Comparison of ENCODE assay signal across 17 cellular contexts in the genomic region with DNA sequence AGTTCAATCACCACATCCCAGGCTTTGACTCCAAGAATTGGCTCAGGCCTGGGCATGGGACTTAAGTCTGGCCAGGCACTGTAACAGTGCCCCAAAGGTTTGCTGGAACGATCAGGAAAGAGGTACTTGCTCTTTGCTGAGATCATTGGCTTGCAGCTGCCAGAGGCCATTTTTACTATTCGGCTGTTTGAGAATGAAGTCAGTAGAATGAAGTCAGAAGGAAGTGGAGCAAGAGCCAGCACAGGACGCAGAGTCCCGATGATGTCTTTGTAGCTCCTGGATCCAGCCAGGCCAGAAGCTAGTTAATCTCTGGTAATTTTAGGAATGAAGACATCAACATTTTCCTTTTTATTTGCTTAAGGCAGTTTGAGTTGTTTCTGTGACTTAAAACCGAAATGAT.
A peak's percentile ranks its signal among the peaks of the same experiment; 100 is the strongest.
DNase-seq lines count a peak whose midpoint lies in the region; ATAC-seq and TF ChIP-seq lines count a peak whose summit lies in the region.
"Had no signal": no experiment of that assay in that cellular context is flagged by ENCODE, and none has a peak within 500 bp of the region (broad histone marks: within the 10 kb centered on the region; RNA-seq: fewer than 3 reads in every experiment).

No MANE protein-coding gene starts in this region.

- no peaks in the 10 kb centered on the region for H4K20me1 ChIP-seq in BLaER1 treated with 17β-estradiol and CSF1 and Interleukin-3, amounts not matched to agents 10 nM and 100 nM

- no peak overlapping the region for H3K9ac ChIP-seq in BLaER1 treated with 17β-estradiol and CSF1 and Interleukin-3, amounts not matched to agents 10 nM and 100 nM

- TF ChIP-seq POLR2A in GM18505 (IDR thresholded peaks at IDR 0.05; ENCODE audit: borderline replicate concordance, extremely low read depth, insufficient read depth, insufficient read length): no peak

- no peaks in the 10 kb centered on the region for H3K27me3 Mint-ChIP-seq in dendritic cell treated with granulocyte-macrophage colony-stimulating factor and Interleukin-4, amounts not matched to agents 40 ng/mL and 50 ng/mL, for 4 days
- no peaks in the 10 kb centered on the region for H3K27me3 Mint-ChIP-seq in Calu3 (ENCODE audit: unreplicated experiment)
- H3K27me3 Mint-ChIP-seq: activated CD8-positive, alpha-beta memory T cell treated with anti-CD3 and anti-CD28 coated beads, Interleukin-2, amount 10 ng/mL, durations not matched to agents 7 days and 5 days; memory B cell had no signal

- H3K4me3 ChIP-seq in BLaER1 treated with 17β-estradiol and CSF1 and Interleukin-3, amounts not matched to agents 10 nM and 100 nM: no peak overlapping the region
- no peak overlapping the region for H3K4me3 ChIP-seq in MG63
- H3K4me3 ChIP-seq: colonic mucosa had no signal

- H3K36me3 ChIP-seq in BLaER1 treated with 17β-estradiol and CSF1 and Interleukin-3, amounts not matched to agents 10 nM and 100 nM: peaks cover 0 to 11% (median 0%) of the 10 kb centered on the region in 11 experiments; a peak in 2 of 22 replicates
- peaks cover 98% of the 10 kb centered on the region for H3K36me3 ChIP-seq in MG63
- H3K36me3 ChIP-seq: colonic mucosa had no signal

- peaks cover 45% of the 10 kb centered on the region for H3K4me1 Mint-ChIP-seq in dendritic cell treated with granulocyte-macrophage colony-stimulating factor and Interleukin-4, amounts not matched to agents 40 ng/mL and 50 ng/mL, for 4 days (ENCODE audit: low read depth)
- H3K4me1 Mint-ChIP-seq in Calu3 (ENCODE audit: low read depth, unreplicated experiment): peaks cover 22% of the 10 kb centered on the region
- H3K4me1 Mint-ChIP-seq: activated CD8-positive, alpha-beta memory T cell treated with anti-CD3 and anti-CD28 coated beads, Interleukin-2, amount 10 ng/mL, durations not matched to agents 7 days and 5 days had no signal

- H3K9me3 Mint-ChIP-seq in dendritic cell treated with granulocyte-macrophage colony-stimulating factor and Interleukin-4, amounts not matched to agents 40 ng/mL and 50 ng/mL, for 4 days: no peaks in the 10 kb centered on the region
- H3K9me3 Mint-ChIP-seq in Calu3 (ENCODE audit: low read depth, unreplicated experiment): no peaks in the 10 kb centered on the region
- H3K9me3 Mint-ChIP-seq: memory B cell had no signal

- ATAC-seq in HG02938 (IDR thresholded peaks at IDR 0.05; ENCODE audit: unreplicated experiment) (no peak), GM18505 (IDR thresholded peaks at IDR 0.05; ENCODE audit: unreplicated experiment) (no peak)
- ATAC-seq: activated CD8-positive, alpha-beta memory T cell treated with anti-CD3 and anti-CD28 coated beads, Interleukin-2, amount 10 ng/mL, durations not matched to agents 7 days and 5 days had no signal

- 0 out of 22 replicates have a peak overlapping the region, but pooled peaks of 1 of the 11 experiments have one; percentile 2 for H3K27ac ChIP-seq in BLaER1 treated with 17β-estradiol and CSF1 and Interleukin-3, amounts not matched to agents 10 nM and 100 nM
- H3K27ac ChIP-seq: colonic mucosa had no signal

- intact Hi-C loops in dendritic cell treated with granulocyte-macrophage colony-stimulating factor and Interleukin-4, amounts not matched to agents 40 ng/mL and 50 ng/mL, for 4 days (cut with micrococcal nuclease): no loop called here
- intact Hi-C loops in posterior vena cava (cut with DNase I): no loop called here
- intact Hi-C loops in Calu3 (cut with micrococcal nuclease; ENCODE audit: unreplicated experiment): no loop called here

- no peaks in the 10 kb centered on the region for H3K9me3 ChIP-seq in BLaER1 treated with 17β-estradiol and CSF1 and Interleukin-3, amounts not matched to agents 10 nM and 100 nM (replicated peaks in 1 of 11)
- no peaks in the 10 kb centered on the region for H3K9me3 ChIP-seq in MG63
- H3K9me3 ChIP-seq: colonic mucosa had no signal

- H3K4me1 ChIP-seq in BLaER1 treated with 17β-estradiol and CSF1 and Interleukin-3, amounts not matched to agents 10 nM and 100 nM: peaks cover 16 to 61% (median 31%) of the 10 kb centered on the region in 10 experiments
- H3K4me1 ChIP-seq: colonic mucosa had no signal

- peak overlapping the region in 6 of 11 experiments; percentile 8 to 89 (median 37); a peak in 12 of 22 replicates for H3K4me2 ChIP-seq in BLaER1 treated with 17β-estradiol and CSF1 and Interleukin-3, amounts not matched to agents 10 nM and 100 nM

- CTCF ChIA-PET in Calu3 (lab: Charles Lee): no interaction called here

- no TSS peak for BruUV-seq in Calu3 (replicated peaks; lab: Mats Ljungman, UMichigan)

- H3K4me3 Mint-ChIP-seq in dendritic cell treated with granulocyte-macrophage colony-stimulating factor and Interleukin-4, amounts not matched to agents 40 ng/mL and 50 ng/mL, for 4 days: no peak overlapping the region
- H3K4me3 Mint-ChIP-seq in Calu3 (ENCODE audit: low read depth, unreplicated experiment): no peak overlapping the region
- H3K4me3 Mint-ChIP-seq: activated CD8-positive, alpha-beta memory T cell treated with anti-CD3 and anti-CD28 coated beads, Interleukin-2, amount 10 ng/mL, durations not matched to agents 7 days and 5 days; memory B cell had no signal

- no peaks in the 10 kb centered on the region for H3K36me3 Mint-ChIP-seq in dendritic cell treated with granulocyte-macrophage colony-stimulating factor and Interleukin-4, amounts not matched to agents 40 ng/mL and 50 ng/mL, for 4 days (ENCODE audit: low read depth)
- H3K36me3 Mint-ChIP-seq in Calu3 (ENCODE audit: insufficient read depth, unreplicated experiment): peaks cover 6% of the 10 kb centered on the region
- H3K36me3 Mint-ChIP-seq: activated CD8-positive, alpha-beta memory T cell treated with anti-CD3 and anti-CD28 coated beads, Interleukin-2, amount 10 ng/mL, durations not matched to agents 7 days and 5 days; memory B cell had no signal

- DNase-seq in MG63 (peak; percentile 70), posterior vena cava (ENCODE audit: low spot score) (peak; percentile 82), Calu3 (no peak)
- DNase-seq: activated CD8-positive, alpha-beta memory T cell treated with anti-CD3 and anti-CD28 coated beads, Interleukin-2, amount 10 ng/mL, durations not matched to agents 7 days and 5 days; activated effector memory CD4-positive, alpha-beta T cell treated with anti-CD3 and anti-CD28 coated beads, Interleukin-2, amount 50 U/mL, for 16 hours; amygdala; C1 segment of cervical spinal cord; colonic mucosa; NCI-H1048; RPMI8226; stimulated activated CD4-positive, alpha-beta T cell treated with anti-CD3 and anti-CD28 coated beads, Interleukin-2, amount 100 ng/mL, for 48 hours; T-helper 1 cell had no signal

- H3K27ac Mint-ChIP-seq in dendritic cell treated with granulocyte-macrophage colony-stimulating factor and Interleukin-4, amounts not matched to agents 40 ng/mL and 50 ng/mL, for 4 days: peak overlapping the region; percentile 21
- no peak overlapping the region for H3K27ac Mint-ChIP-seq in Calu3 (ENCODE audit: unreplicated experiment)
- H3K27ac Mint-ChIP-seq: activated CD8-positive, alpha-beta memory T cell treated with anti-CD3 and anti-CD28 coated beads, Interleukin-2, amount 10 ng/mL, durations not matched to agents 7 days and 5 days; memory B cell had no signal

- no peaks in the 10 kb centered on the region for H3K27me3 ChIP-seq in BLaER1 treated with 17β-estradiol and CSF1 and Interleukin-3, amounts not matched to agents 10 nM and 100 nM
- H3K27me3 ChIP-seq in MG63: no peaks in the 10 kb centered on the region
- H3K27me3 ChIP-seq: colonic mucosa had no signal

- TF ChIP-seq CTCF in Calu3 (IDR thresholded peaks at IDR 0.05; ENCODE audit: unreplicated experiment): no peak
